Comparison of ENCODE assay signal across 23 cellular contexts in the genomic region with DNA sequence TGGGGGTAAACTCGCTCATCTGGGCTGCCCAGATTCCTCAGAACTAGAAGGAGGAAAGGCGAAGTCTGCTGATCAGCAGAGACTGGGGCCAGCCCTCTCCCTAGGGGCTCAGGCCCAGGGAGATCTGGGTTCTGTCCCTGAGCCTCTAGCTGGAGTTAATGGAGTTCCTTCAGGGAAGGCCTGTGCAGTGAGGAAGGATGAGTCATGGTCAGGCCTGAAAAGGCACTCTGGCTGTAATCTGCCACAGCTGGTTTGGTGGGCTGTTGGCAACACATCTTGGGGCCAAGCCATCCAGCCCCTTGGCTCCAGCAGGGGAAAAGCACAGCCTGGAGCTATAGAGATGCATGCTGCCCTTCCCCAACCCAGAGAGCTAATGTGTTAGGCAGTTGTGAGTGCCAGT.
DNase-seq lines count a peak whose midpoint lies in the region; ATAC-seq, FAIRE-seq and TF ChIP-seq lines count a peak whose summit lies in the region.
"Had no signal": no experiment of that assay in that cellular context is flagged by ENCODE, and none has a peak within 500 bp of the region (broad histone marks: within the 10 kb centered on the region; RNA-seq: fewer than 3 reads in every experiment).

No MANE protein-coding gene starts in this region.

- H3K4me3 ChIP-seq in epithelial cell of esophagus (ENCODE audit: low read length) (no peak overlapping the region), thyroid gland (replicated peaks in 1 of 3) (no peak overlapping the region)
- H3K4me3 ChIP-seq: GM23248 had no signal

- ATAC-seq in GM21526 (IDR thresholded peaks at IDR 0.05; ENCODE audit: low FRiP score, unreplicated experiment): no peak
- ATAC-seq: HepG2 had no signal

- FAIRE-seq in HTR-8/SVneo (lab: Jason Lieb, UNC): peak; percentile 4
- FAIRE-seq: H54, HepG2 had no signal

- H3K27ac ChIP-seq in thyroid gland: no peak overlapping the region
- H3K27ac ChIP-seq: GM23248, HL-60 had no signal

- no peaks in the 10 kb centered on the region for H3K27me3 ChIP-seq in thyroid gland
- H3K27me3 ChIP-seq: BE2C had no signal

- WGBS in thyroid gland, 2 donors: 60 to 88% methylated on average over 1 to 2 of the region's 2 CpGs

- no peak for TF ChIP-seq CTCF in epithelial cell of esophagus (IDR thresholded peaks at IDR 0.05; ENCODE audit: insufficient read depth, low read depth, low read length, missing control alignments)
- TF ChIP-seq CTCF in thyroid gland (IDR thresholded peaks at IDR 0.05): no peak

- H3K9me3 ChIP-seq in thyroid gland: no peaks in the 10 kb centered on the region
- H3K9me3 ChIP-seq: BE2C had no signal

- intact Hi-C loops in thyroid gland (cut with DNase I): no loop called here

- no peaks in the 10 kb centered on the region for H3K4me1 ChIP-seq in thyroid gland
- H3K4me1 ChIP-seq: BE2C had no signal

- no peaks in the 10 kb centered on the region for H3K36me3 ChIP-seq in thyroid gland
- H3K36me3 ChIP-seq: BE2C had no signal

- DNase-seq in EL: peak; percentile 17
- no peak for DNase-seq in HTR-8/SVneo (ENCODE audit: insufficient read length, low spot score)
- peak; percentile 20 for DNase-seq in epithelial cell of esophagus (ENCODE audit: low read depth)
- DNase-seq in kidney tubule cell (ENCODE audit: low spot score): peak; percentile 25
- DNase-seq in NOMO-1 (lab: John Stamatoyannopoulos, UW; ENCODE audit: unreplicated experiment in 2 of 2): no peak
- no peak for DNase-seq in thyroid gland
- DNase-seq in hippocampal formation (lab: John Stamatoyannopoulos, UW): no peak
- DNase-seq: 8988T; BE2C; C1 segment of cervical spinal cord; CD4-positive, CD25-positive, alpha-beta regulatory T cell; CD8-positive, alpha-beta memory T cell; COR-L47; DMS 273 treated with DMSO at 0.1 percent for 48 hours; DND-41; GF-D8; HCEC 1CT; KBM-7 had no signal

- no peak for TF ChIP-seq POLR2A in thyroid gland (IDR thresholded peaks at IDR 0.05)

Comparison
In these comparisons a context has a peak if more than half of its experiments do, and no peak if none do; other contexts are left out.
1. DNase-seq: peak in EL (single experiment), epithelial cell of esophagus (single experiment) and kidney tubule cell (single experiment); none in HTR-8/SVneo (single experiment), NOMO-1 (0 of 2), thyroid gland (0 of 2) and hippocampal formation (0 of 2).